Comparison of ENCODE assay signal across 1 cellular context in genomic region chr4:184364100-184364921, GRCh38.
TF ChIP-seq lines count a peak whose summit lies in the region.

No MANE protein-coding gene starts in this region.

TF ChIP-seq in HepG2, 621 proteins besides CTCF, POLR2A, EP300 and RAD21 (continued from another document and continues in another):
- TF ChIP-seq, protein P1, sequence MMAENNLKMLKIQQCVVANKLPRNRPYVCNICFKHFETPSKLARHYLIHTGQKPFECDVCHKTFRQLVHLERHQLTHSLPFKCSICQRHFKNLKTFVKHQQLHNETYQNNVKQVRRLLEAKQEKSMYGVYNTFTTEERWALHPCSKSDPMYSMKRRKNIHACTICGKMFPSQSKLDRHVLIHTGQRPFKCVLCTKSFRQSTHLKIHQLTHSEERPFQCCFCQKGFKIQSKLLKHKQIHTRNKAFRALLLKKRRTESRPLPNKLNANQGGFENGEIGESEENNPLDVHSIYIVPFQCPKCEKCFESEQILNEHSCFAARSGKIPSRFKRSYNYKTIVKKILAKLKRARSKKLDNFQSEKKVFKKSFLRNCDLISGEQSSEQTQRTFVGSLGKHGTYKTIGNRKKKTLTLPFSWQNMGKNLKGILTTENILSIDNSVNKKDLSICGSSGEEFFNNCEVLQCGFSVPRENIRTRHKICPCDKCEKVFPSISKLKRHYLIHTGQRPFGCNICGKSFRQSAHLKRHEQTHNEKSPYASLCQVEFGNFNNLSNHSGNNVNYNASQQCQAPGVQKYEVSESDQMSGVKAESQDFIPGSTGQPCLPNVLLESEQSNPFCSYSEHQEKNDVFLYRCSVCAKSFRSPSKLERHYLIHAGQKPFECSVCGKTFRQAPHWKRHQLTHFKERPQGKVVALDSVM (CRISPR knock-in tag; IDR thresholded peaks at IDR 0.05), result peak; percentile 55; the same call in 1 of the 2 replicates
- no peak; the same call in 1 of the 2 replicates for TF ChIP-seq ZKSCAN8 (CRISPR knock-in tag; IDR thresholded peaks at IDR 0.05; ENCODE audit: borderline replicate concordance)
- TF ChIP-seq ZNF230 (CRISPR knock-in tag; IDR thresholded peaks at IDR 0.05), result peak; percentile 46; the same call in 1 of the 2 replicates
- TF ChIP-seq, protein P2, sequence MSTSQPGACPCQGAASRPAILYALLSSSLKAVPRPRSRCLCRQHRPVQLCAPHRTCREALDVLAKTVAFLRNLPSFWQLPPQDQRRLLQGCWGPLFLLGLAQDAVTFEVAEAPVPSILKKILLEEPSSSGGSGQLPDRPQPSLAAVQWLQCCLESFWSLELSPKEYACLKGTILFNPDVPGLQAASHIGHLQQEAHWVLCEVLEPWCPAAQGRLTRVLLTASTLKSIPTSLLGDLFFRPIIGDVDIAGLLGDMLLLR (CRISPR knock-in tag; IDR thresholded peaks at IDR 0.05), result 0 out of 2 replicates have a peak, but pooled peaks have one; percentile 39
- TF ChIP-seq, protein P3, sequence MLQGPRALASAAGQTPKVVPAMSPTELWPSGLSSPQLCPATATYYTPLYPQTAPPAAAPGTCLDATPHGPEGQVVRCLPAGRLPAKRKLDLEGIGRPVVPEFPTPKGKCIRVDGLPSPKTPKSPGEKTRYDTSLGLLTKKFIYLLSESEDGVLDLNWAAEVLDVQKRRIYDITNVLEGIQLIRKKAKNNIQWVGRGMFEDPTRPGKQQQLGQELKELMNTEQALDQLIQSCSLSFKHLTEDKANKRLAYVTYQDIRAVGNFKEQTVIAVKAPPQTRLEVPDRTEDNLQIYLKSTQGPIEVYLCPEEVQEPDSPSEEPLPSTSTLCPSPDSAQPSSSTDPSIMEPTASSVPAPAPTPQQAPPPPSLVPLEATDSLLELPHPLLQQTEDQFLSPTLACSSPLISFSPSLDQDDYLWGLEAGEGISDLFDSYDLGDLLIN (CRISPR knock-in tag; IDR thresholded peaks at IDR 0.05; ENCODE audit: borderline replicate concordance), result no peak
- no peak; the same call in 1 of the 2 replicates for TF ChIP-seq ZNF160 (CRISPR knock-in tag; IDR thresholded peaks at IDR 0.05)
- no peak for TF ChIP-seq RAD51 (IDR thresholded peaks at IDR 0.05; ENCODE audit: borderline replicate concordance)
- TF ChIP-seq KMT2B (CRISPR knock-in tag; IDR thresholded peaks at IDR 0.05), result no peak
- TF ChIP-seq, protein P4, sequence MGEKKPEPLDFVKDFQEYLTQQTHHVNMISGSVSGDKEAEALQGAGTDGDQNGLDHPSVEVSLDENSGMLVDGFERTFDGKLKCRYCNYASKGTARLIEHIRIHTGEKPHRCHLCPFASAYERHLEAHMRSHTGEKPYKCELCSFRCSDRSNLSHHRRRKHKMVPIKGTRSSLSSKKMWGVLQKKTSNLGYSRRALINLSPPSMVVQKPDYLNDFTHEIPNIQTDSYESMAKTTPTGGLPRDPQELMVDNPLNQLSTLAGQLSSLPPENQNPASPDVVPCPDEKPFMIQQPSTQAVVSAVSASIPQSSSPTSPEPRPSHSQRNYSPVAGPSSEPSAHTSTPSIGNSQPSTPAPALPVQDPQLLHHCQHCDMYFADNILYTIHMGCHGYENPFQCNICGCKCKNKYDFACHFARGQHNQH (CRISPR knock-in tag; IDR thresholded peaks at IDR 0.05), result peak; percentile 77; the same call in 1 of the 2 replicates
- no peak for TF ChIP-seq CC2D1A (CRISPR knock-in tag; IDR thresholded peaks at IDR 0.05)
- TF ChIP-seq MAX (IDR thresholded peaks at IDR 0.05), result peak; percentile 89
- no peak for TF ChIP-seq NFKB2 (CRISPR knock-in tag; IDR thresholded peaks at IDR 0.05; ENCODE audit: borderline replicate concordance)
- TF ChIP-seq IRX3 (CRISPR knock-in tag; IDR thresholded peaks at IDR 0.05; ENCODE audit: borderline replicate concordance, low read depth), result no peak
- no peak; the same call in 1 of the 2 replicates for TF ChIP-seq ZNF691 (CRISPR knock-in tag; IDR thresholded peaks at IDR 0.05; ENCODE audit: borderline replicate concordance, low read depth)
- peak; percentile 35; the same call in 1 of the 2 replicates for TF ChIP-seq HHEX (CRISPR knock-in tag; IDR thresholded peaks at IDR 0.05)
- TF ChIP-seq, protein P5, sequence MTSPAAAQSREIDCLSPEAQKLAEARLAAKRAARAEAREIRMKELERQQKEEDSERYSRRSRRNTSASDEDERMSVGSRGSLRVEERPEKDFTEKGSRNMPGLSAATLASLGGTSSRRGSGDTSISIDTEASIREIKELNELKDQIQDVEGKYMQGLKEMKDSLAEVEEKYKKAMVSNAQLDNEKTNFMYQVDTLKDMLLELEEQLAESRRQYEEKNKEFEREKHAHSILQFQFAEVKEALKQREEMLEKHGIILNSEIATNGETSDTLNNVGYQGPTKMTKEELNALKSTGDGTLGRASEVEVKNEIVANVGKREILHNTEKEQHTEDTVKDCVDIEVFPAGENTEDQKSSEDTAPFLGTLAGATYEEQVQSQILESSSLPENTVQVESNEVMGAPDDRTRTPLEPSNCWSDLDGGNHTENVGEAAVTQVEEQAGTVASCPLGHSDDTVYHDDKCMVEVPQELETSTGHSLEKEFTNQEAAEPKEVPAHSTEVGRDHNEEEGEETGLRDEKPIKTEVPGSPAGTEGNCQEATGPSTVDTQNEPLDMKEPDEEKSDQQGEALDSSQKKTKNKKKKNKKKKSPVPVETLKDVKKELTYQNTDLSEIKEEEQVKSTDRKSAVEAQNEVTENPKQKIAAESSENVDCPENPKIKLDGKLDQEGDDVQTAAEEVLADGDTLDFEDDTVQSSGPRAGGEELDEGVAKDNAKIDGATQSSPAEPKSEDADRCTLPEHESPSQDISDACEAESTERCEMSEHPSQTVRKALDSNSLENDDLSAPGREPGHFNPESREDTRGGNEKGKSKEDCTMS (CRISPR knock-in tag; conservative IDR thresholded peaks at IDR 0.05), result no peak
- TF ChIP-seq EED (CRISPR knock-in tag; IDR thresholded peaks at IDR 0.05), result no peak
- 0 out of 2 replicates have a peak, but pooled peaks have one; percentile 4 for TF ChIP-seq ZNF766 (CRISPR knock-in tag; IDR thresholded peaks at IDR 0.05; ENCODE audit: borderline replicate concordance)
- no peak for TF ChIP-seq ZNF225 (CRISPR knock-in tag; IDR thresholded peaks at IDR 0.05)
- peak; percentile 56 for TF ChIP-seq TEAD3 (CRISPR knock-in tag; optimal IDR thresholded peaks at IDR 0.05; ENCODE audit: borderline replicate concordance)
- TF ChIP-seq, protein P6, sequence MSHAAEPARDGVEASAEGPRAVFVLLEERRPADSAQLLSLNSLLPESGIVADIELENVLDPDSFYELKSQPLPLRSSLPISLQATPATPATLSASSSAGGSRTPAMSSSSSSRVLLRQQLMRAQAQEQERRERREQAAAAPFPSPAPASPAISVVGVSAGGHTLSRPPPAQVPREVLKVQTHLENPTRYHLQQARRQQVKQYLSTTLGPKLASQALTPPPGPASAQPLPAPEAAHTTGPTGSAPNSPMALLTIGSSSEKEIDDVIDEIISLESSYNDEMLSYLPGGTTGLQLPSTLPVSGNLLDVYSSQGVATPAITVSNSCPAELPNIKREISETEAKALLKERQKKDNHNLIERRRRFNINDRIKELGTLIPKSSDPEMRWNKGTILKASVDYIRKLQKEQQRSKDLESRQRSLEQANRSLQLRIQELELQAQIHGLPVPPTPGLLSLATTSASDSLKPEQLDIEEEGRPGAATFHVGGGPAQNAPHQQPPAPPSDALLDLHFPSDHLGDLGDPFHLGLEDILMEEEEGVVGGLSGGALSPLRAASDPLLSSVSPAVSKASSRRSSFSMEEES (CRISPR knock-in tag; IDR thresholded peaks at IDR 0.05), result peak; percentile 94
- TF ChIP-seq, protein P7, sequence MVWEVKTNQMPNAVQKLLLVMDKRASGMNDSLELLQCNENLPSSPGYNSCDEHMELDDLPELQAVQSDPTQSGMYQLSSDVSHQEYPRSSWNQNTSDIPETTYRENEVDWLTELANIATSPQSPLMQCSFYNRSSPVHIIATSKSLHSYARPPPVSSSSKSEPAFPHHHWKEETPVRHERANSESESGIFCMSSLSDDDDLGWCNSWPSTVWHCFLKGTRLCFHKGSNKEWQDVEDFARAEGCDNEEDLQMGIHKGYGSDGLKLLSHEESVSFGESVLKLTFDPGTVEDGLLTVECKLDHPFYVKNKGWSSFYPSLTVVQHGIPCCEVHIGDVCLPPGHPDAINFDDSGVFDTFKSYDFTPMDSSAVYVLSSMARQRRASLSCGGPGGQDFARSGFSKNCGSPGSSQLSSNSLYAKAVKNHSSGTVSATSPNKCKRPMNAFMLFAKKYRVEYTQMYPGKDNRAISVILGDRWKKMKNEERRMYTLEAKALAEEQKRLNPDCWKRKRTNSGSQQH (CRISPR knock-in tag; IDR thresholded peaks at IDR 0.05; ENCODE audit: low read depth), result peak; percentile 82
- TF ChIP-seq E2F5 (CRISPR knock-in tag; conservative IDR thresholded peaks at IDR 0.05), result no peak
- no peak for TF ChIP-seq SALL2 (CRISPR knock-in tag; IDR thresholded peaks at IDR 0.05)
- peak; percentile 85 for TF ChIP-seq MYC (CRISPR knock-in tag; IDR thresholded peaks at IDR 0.05; ENCODE audit: borderline replicate concordance)
- 0 out of 2 replicates have a peak, but pooled peaks have one; percentile 5 for TF ChIP-seq ATF7 (IDR thresholded peaks at IDR 0.05)
- TF ChIP-seq ATF7 (CRISPR knock-in tag; IDR thresholded peaks at IDR 0.05), result peak; percentile 64; the same call in 1 of the 2 replicates
- peak; percentile 81 for TF ChIP-seq SOX5 (CRISPR knock-in tag; IDR thresholded peaks at IDR 0.05; ENCODE audit: borderline replicate concordance)
- peak; percentile 48; the same call in 1 of the 2 replicates for TF ChIP-seq AKAP8 (CRISPR knock-in tag; IDR thresholded peaks at IDR 0.05)
- no peak for TF ChIP-seq ZNF616 (CRISPR knock-in tag; IDR thresholded peaks at IDR 0.05; ENCODE audit: low read depth)
- TF ChIP-seq ADNP (CRISPR knock-in tag; IDR thresholded peaks at IDR 0.05), result no peak
- TF ChIP-seq RERE (CRISPR knock-in tag; IDR thresholded peaks at IDR 0.05; ENCODE audit: low read depth), result peak; percentile 91
- TF ChIP-seq FOXC1 (CRISPR knock-in tag; IDR thresholded peaks at IDR 0.05; ENCODE audit: borderline replicate concordance), result peak; percentile 62; the same call in 1 of the 2 replicates
- TF ChIP-seq TAF1 (CRISPR knock-in tag; IDR thresholded peaks at IDR 0.05), result peak; percentile 28; the same call in 1 of the 2 replicates
- no peak; the same call in none of the 2 replicates for TF ChIP-seq ELF1 (CRISPR knock-in tag; IDR thresholded peaks at IDR 0.05)
- TF ChIP-seq ZNF772 (CRISPR knock-in tag; IDR thresholded peaks at IDR 0.05), result peak; percentile 76
- TF ChIP-seq ZFP90 (CRISPR knock-in tag; IDR thresholded peaks at IDR 0.05; ENCODE audit: borderline replicate concordance), result no peak
- 0 out of 2 replicates have a peak, but pooled peaks have one; percentile 18 for TF ChIP-seq ZNF652 (CRISPR knock-in tag; IDR thresholded peaks at IDR 0.05; ENCODE audit: borderline replicate concordance, low read depth)
- peak; percentile 76; the same call in 1 of the 2 replicates for TF ChIP-seq NAIF1 (CRISPR knock-in tag; IDR thresholded peaks at IDR 0.05; ENCODE audit: borderline replicate concordance)
- no peak for TF ChIP-seq IKZF1 (IDR thresholded peaks at IDR 0.05)
- peak; percentile 24; the same call in 1 of the 2 replicates for TF ChIP-seq HNRNPUL1 (IDR thresholded peaks at IDR 0.05; ENCODE audit: low read depth, low read length)
- 0 out of 2 replicates have a peak, but pooled peaks have one; percentile 67 for TF ChIP-seq ZSCAN31 (CRISPR knock-in tag; IDR thresholded peaks at IDR 0.05; ENCODE audit: low read depth)
